Comparison of ENCODE assay signal across 21 cellular contexts in the genomic region with DNA sequence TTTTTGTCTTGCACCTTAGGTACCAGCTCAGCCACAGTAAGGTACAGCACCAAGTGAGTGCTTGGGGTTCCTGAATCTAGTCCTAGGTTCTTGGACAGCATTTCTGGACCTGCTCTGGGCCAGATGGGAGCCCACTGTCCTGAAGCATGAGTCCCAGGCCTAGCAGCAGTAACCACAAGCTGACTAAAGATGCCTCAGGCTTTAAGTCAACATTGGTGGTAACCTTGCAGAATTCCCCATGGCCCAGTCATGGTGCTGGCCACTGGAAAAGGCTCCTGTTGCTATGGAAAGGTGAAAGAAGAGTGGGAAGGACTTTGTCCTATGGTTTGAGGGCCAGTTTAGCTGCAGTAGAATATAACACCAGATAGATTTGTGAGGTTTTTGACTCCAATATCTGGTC.
DNase-seq lines count a peak whose midpoint lies in the region; ATAC-seq, FAIRE-seq and TF ChIP-seq lines count a peak whose summit lies in the region.
"Had no signal": no experiment of that assay in that cellular context is flagged by ENCODE, and none has a peak within 500 bp of the region (broad histone marks: within the 10 kb centered on the region; RNA-seq: fewer than 3 reads in every experiment).

No MANE protein-coding gene starts in this region.

- no peaks in the 10 kb centered on the region for H3K4me1 Mint-ChIP-seq in activated T-cell treated with anti-CD3 and anti-CD28 coated beads, Interleukin-2, amount 50 U/mL, for 24 hours (ENCODE audit: low read depth)

- POLR2A ChIA-PET in HepG2 (lab: Yijun Ruan, JAX), result no interaction called here

- ATAC-seq in HepG2 (peak; percentile 61), right lobe of liver (no peak), RWPE2 (ENCODE audit: low read depth) (peak; percentile 96), mucosa of descending colon (no peak)
- ATAC-seq: activated naive CD4-positive, alpha-beta T cell treated with anti-CD3 and anti-CD28 coated beads, Interleukin-2, amount 50 U/mL, for 72 hours had no signal

- TF ChIP-seq RAD21 in HepG2 (CRISPR knock-in tag; IDR thresholded peaks at IDR 0.05), result no peak

- no peak overlapping the region for H2AFZ ChIP-seq in HepG2 (ENCODE audit: low read length)

- H3K4me1 ChIP-seq in HepG2 (ENCODE audit: insufficient read depth, low read length) (no peaks in the 10 kb centered on the region), right lobe of liver (no peaks in the 10 kb centered on the region), RWPE2 (ENCODE audit: insufficient read depth, poor library complexity, severe bottlenecking) (peaks cover 20% of the 10 kb centered on the region), mucosa of descending colon (ENCODE audit: low read depth) (no peaks in the 10 kb centered on the region)
- H3K4me1 ChIP-seq: HAP-1 had no signal

- no peaks in the 10 kb centered on the region for H3K27me3 ChIP-seq in HepG2 (ENCODE audit: control insufficient read depth in 1 of 2, insufficient read depth in 2 of 2, low read length in 2 of 2)
- H3K27me3 ChIP-seq in right lobe of liver, result no peaks in the 10 kb centered on the region
- H3K27me3 ChIP-seq in RWPE2 (ENCODE audit: insufficient read depth, poor library complexity, severe bottlenecking), result no peaks in the 10 kb centered on the region

- H3K4me2 ChIP-seq in HepG2 (ENCODE audit: low read depth, low read length), result no peak overlapping the region

- H3K27ac Mint-ChIP-seq in activated T-cell treated with anti-CD3 and anti-CD28 coated beads, Interleukin-2, amount 50 U/mL, for 24 hours, result no peak overlapping the region
- H3K27ac Mint-ChIP-seq: activated naive CD4-positive, alpha-beta T cell treated with anti-CD3 and anti-CD28 coated beads, Interleukin-2, amount 50 U/mL, for 72 hours had no signal

- CTCF ChIA-PET in HepG2 (lab: Yijun Ruan, JAX; ENCODE audit: low intra/inter-chr PET ratio, low total read pairs), result no interaction called here

- H3K9me3 Mint-ChIP-seq in activated T-cell treated with anti-CD3 and anti-CD28 coated beads, Interleukin-2, amount 50 U/mL, for 24 hours, result peaks cover 2% of the 10 kb centered on the region

- H3K27me3 Mint-ChIP-seq in activated T-cell treated with anti-CD3 and anti-CD28 coated beads, Interleukin-2, amount 50 U/mL, for 24 hours, result peaks cover 3% of the 10 kb centered on the region

- no peak overlapping the region for H3K9ac ChIP-seq in HepG2 (ENCODE audit: insufficient read depth, low read depth, low read length)

- H3K9me3 ChIP-seq in HepG2 (ENCODE audit: low read length) (peaks cover 16% of the 10 kb centered on the region; the same call in 1 of the 2 replicates), right lobe of liver (no peaks in the 10 kb centered on the region), RWPE2 (ENCODE audit: severe bottlenecking) (no peaks in the 10 kb centered on the region), mucosa of descending colon (no peaks in the 10 kb centered on the region)
- H3K9me3 ChIP-seq: HAP-1 had no signal

- H3K36me3 Mint-ChIP-seq in activated T-cell treated with anti-CD3 and anti-CD28 coated beads, Interleukin-2, amount 50 U/mL, for 24 hours (ENCODE audit: low read depth), result no peaks in the 10 kb centered on the region
- H3K36me3 Mint-ChIP-seq: activated naive CD4-positive, alpha-beta T cell treated with anti-CD3 and anti-CD28 coated beads, Interleukin-2, amount 50 U/mL, for 72 hours had no signal

- no TSS peak for BruUV-seq in HepG2 (replicated peaks; lab: Mats Ljungman, UMichigan)

- no peak overlapping the region for H3K27ac ChIP-seq in HepG2 (ENCODE audit: extremely low read length, insufficient read depth, low read length)
- H3K27ac ChIP-seq in right lobe of liver, result no peak overlapping the region
- peak overlapping the region; percentile 13 for H3K27ac ChIP-seq in RWPE2 (ENCODE audit: poor library complexity, severe bottlenecking)

- intact Hi-C loops in HepG2 (cut with micrococcal nuclease; ENCODE audit: unreplicated experiment) (loop anchor here (10.0 kb wide), 1 partner anchor 668 kb away; no protein-coding TSS in a partner anchor), right lobe of liver (cut with DNase I) (no loop called here), mucosa of descending colon (cut with DNase I, micrococcal nuclease) (no loop called here)

- no peak for FAIRE-seq in HepG2 (lab: Jason Lieb, UNC)
- FAIRE-seq: A204.1, endometrium, islet of Langerhans had no signal

- DNase-seq in HepG2 (ENCODE audit: low spot score) (no peak), right lobe of liver (no peak), RWPE2 (ENCODE audit: low spot score) (no peak), fibroblast of pulmonary artery (ENCODE audit: low read depth) (peak; percentile 29), NCI-H2107 (lab: John Stamatoyannopoulos, UW) (no peak), mucosa of descending colon (no peak)
- no peak for DNase-seq in stimulated activated CD4-positive, alpha-beta T cell treated with anti-CD3 and anti-CD28 coated beads, Interleukin-4, amount 100 ng/mL, for 24 hours
- no peak for DNase-seq in activated T-cell treated with anti-CD3 and anti-CD28 coated beads, Interleukin-2, amount 50 U/mL, for 24 hours
- DNase-seq: activated CD4-positive, CD25-positive, alpha-beta regulatory T cell treated with anti-CD3 and anti-CD28 coated beads, Interleukin-2, amount 50 U/mL, for 72 hours; activated CD8-positive, alpha-beta memory T cell treated with anti-CD3 and anti-CD28 coated beads, Interleukin-2, amount 50 U/mL, for 48 hours; COR-L47; GF-D8; glutamatergic neuron; KBM-7; NCI-H1436; SHP77 had no signal

- no peak overlapping the region for H3K4me3 ChIP-seq in HepG2 (replicated peaks in 1 of 3; ENCODE audit: insufficient read depth in 1 of 3, low read depth in 2 of 3, low read length in 3 of 3)
- H3K4me3 ChIP-seq in right lobe of liver, result no peak overlapping the region
- H3K4me3 ChIP-seq in RWPE2 (ENCODE audit: severe bottlenecking), result no peak overlapping the region
- H3K4me3 ChIP-seq in fibroblast of pulmonary artery (replicated peaks; ENCODE audit: low read depth, low read length), result no peak overlapping the region
- H3K4me3 ChIP-seq in mucosa of descending colon, result no peak overlapping the region
- H3K4me3 ChIP-seq: HAP-1 had no signal

- TF ChIP-seq EP300 in HepG2 (IDR thresholded peaks at IDR 0.05; ENCODE audit: low read depth in 2 of 2, low read length in 2 of 2) (no peak), HepG2 (CRISPR knock-in tag; IDR thresholded peaks at IDR 0.05; ENCODE audit: borderline replicate concordance) (no peak)

- in situ Hi-C loops in HepG2 (cut with HindIII; ENCODE audit: extremely low pct_ligation_motif_present, low pct_unique_long_range_greater_than_20kb), result no loop called here

- H3K36me3 ChIP-seq in HepG2 (replicated peaks in 1 of 2; ENCODE audit: control insufficient read depth in 1 of 2, insufficient read depth in 2 of 2, low read length in 2 of 2) (no peaks in the 10 kb centered on the region), right lobe of liver (no peaks in the 10 kb centered on the region), RWPE2 (ENCODE audit: low read depth) (no peaks in the 10 kb centered on the region), mucosa of descending colon (ENCODE audit: low read depth) (no peaks in the 10 kb centered on the region)
- H3K36me3 ChIP-seq: HAP-1 had no signal

- TF ChIP-seq CTCF in HepG2 (CRISPR knock-in tag; IDR thresholded peaks at IDR 0.05), result no peak
- TF ChIP-seq CTCF in right lobe of liver (IDR thresholded peaks at IDR 0.05), result no peak
- TF ChIP-seq CTCF in RWPE2 (IDR thresholded peaks at IDR 0.05; ENCODE audit: poor library complexity, severe bottlenecking), result no peak
- no peak for TF ChIP-seq CTCF in fibroblast of pulmonary artery (IDR thresholded peaks at IDR 0.05; ENCODE audit: low read length, missing control alignments)
- no peak for TF ChIP-seq CTCF in mucosa of descending colon (IDR thresholded peaks at IDR 0.05)

- TF ChIP-seq POLR2A in HepG2 (IDR thresholded peaks at IDR 0.05; ENCODE audit: insufficient read depth in 1 of 2, low read depth in 2 of 2, low read length in 2 of 2) (no peak), right lobe of liver (IDR thresholded peaks at IDR 0.05) (no peak)

- no peaks in the 10 kb centered on the region for H4K20me1 ChIP-seq in HepG2 (ENCODE audit: insufficient read depth, low read length)

- no peaks in the 10 kb centered on the region for H3K79me2 ChIP-seq in HepG2 (ENCODE audit: insufficient read depth, low read length)

- no peak overlapping the region for H3K4me3 Mint-ChIP-seq in activated T-cell treated with anti-CD3 and anti-CD28 coated beads, Interleukin-2, amount 50 U/mL, for 24 hours

TF ChIP-seq in HepG2, 621 proteins besides CTCF, POLR2A, EP300 and RAD21:
- no peak for TF ChIP-seq ZNF326 (CRISPR knock-in tag; IDR thresholded peaks at IDR 0.05; ENCODE audit: borderline replicate concordance)
- no peak for TF ChIP-seq WIZ (CRISPR knock-in tag; IDR thresholded peaks at IDR 0.05)
- TF ChIP-seq LCORL (IDR thresholded peaks at IDR 0.05), result no peak
- no peak for TF ChIP-seq LCORL (CRISPR knock-in tag; IDR thresholded peaks at IDR 0.05)
- no peak for TF ChIP-seq ZBTB7A (CRISPR knock-in tag; IDR thresholded peaks at IDR 0.05)
- TF ChIP-seq, protein P1, sequence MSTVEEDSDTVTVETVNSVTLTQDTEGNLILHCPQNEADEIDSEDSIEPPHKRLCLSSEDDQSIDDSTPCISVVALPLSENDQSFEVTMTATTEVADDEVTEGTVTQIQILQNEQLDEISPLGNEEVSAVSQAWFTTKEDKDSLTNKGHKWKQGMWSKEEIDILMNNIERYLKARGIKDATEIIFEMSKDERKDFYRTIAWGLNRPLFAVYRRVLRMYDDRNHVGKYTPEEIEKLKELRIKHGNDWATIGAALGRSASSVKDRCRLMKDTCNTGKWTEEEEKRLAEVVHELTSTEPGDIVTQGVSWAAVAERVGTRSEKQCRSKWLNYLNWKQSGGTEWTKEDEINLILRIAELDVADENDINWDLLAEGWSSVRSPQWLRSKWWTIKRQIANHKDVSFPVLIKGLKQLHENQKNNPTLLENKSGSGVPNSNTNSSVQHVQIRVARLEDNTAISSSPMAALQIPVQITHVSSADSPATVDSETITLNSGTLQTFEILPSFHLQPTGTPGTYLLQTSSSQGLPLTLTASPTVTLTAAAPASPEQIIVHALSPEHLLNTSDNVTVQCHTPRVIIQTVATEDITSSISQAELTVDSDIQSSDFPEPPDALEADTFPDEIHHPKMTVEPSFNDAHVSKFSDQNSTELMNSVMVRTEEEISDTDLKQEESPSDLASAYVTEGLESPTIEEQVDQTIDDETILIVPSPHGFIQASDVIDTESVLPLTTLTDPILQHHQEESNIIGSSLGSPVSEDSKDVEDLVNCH (CRISPR knock-in tag; IDR thresholded peaks at IDR 0.05), result no peak
- no peak for TF ChIP-seq ZNF343 (CRISPR knock-in tag; IDR thresholded peaks at IDR 0.05)
- TF ChIP-seq ZNF709 (CRISPR knock-in tag; IDR thresholded peaks at IDR 0.05), result 0 out of 2 replicates have a peak, but pooled peaks have one; percentile 36
- 0 out of 2 replicates have a peak, but pooled peaks have one; percentile 2 for TF ChIP-seq RFX1 (IDR thresholded peaks at IDR 0.05)

Comparison
In these comparisons a context has a peak if more than half of its experiments do, and no peak if none do; other contexts are left out.
1. ATAC-seq: peak in HepG2 (single experiment) and RWPE2 (single experiment); none in right lobe of liver (0 of 4) and mucosa of descending colon (single experiment).